9 cellular contexts compared by ENCODE assay signal in genomic region chr1:192476802-192477298, GRCh38.
DNase-seq lines count a peak whose midpoint lies in the region; ATAC-seq and TF ChIP-seq lines count a peak whose summit lies in the region.
"Had no signal": no experiment of that assay in that cellular context is flagged by ENCODE, and none has a peak within 500 bp of the region (broad histone marks: within the 10 kb centered on the region; RNA-seq: fewer than 3 reads in every experiment).

No MANE protein-coding gene starts in this region.

- 59 to 69% methylated on average over 12 of the region's 12 CpGs for WGBS in lung, 2 donors

- no peak overlapping the region for H3K4me2 ChIP-seq in MM.1S (ENCODE audit: low read depth, low read length)

- H3K36me3 Mint-ChIP-seq in activated CD8-positive, alpha-beta T cell treated with anti-CD3 and anti-CD28 coated beads for 36 hours (ENCODE audit: low read depth): no peaks in the 10 kb centered on the region
- no peaks in the 10 kb centered on the region for H3K36me3 Mint-ChIP-seq in activated CD8-positive, alpha-beta T cell treated with anti-CD3 and anti-CD28 coated beads, Interleukin-2, amount 10 ng/mL, durations not matched to agents 7 days and 5 days (ENCODE audit: low read depth)

- H2AFZ ChIP-seq in MM.1S (ENCODE audit: low read length): no peak overlapping the region

- no peak for TF ChIP-seq CTCF in activated CD8-positive, alpha-beta T cell treated with anti-CD3 and anti-CD28 coated beads for 36 hours (IDR thresholded peaks at IDR 0.05)
- no peak for TF ChIP-seq CTCF in lung (IDR thresholded peaks at IDR 0.05; ENCODE audit: control extremely low read depth, extremely low read depth)
- no peak for TF ChIP-seq CTCF in MM.1S (IDR thresholded peaks at IDR 0.05; ENCODE audit: low read length)

- H3K9ac ChIP-seq in MM.1S (ENCODE audit: low read length): no peak overlapping the region

- H3K27me3 ChIP-seq in lung (ENCODE audit: control insufficient read depth, insufficient read depth) (no peaks in the 10 kb centered on the region), MM.1S (replicated peaks; ENCODE audit: insufficient read depth, low read length) (no peaks in the 10 kb centered on the region)

- H3K36me3 ChIP-seq in lung (ENCODE audit: control insufficient read depth in 2 of 2, insufficient read depth in 2 of 2, low read length in 2 of 2) (no peaks in the 10 kb centered on the region), MM.1S (replicated peaks; ENCODE audit: insufficient read depth, low read length) (no peaks in the 10 kb centered on the region)

- POLR2A ChIA-PET in activated CD8-positive, alpha-beta T cell treated with anti-CD3 and anti-CD28 coated beads for 36 hours (lab: Charles Lee): no interaction called here
- POLR2A ChIA-PET in activated CD8-positive, alpha-beta T cell treated with anti-CD3 and anti-CD28 coated beads, Interleukin-2, amount 10 ng/mL, durations not matched to agents 7 days and 5 days (lab: Charles Lee): interaction anchor here (1.2 kb wide), 1 partner anchor 132 kb away, joined by 3 read pairs; no protein-coding TSS in a partner anchor

- no peaks in the 10 kb centered on the region for H4K20me1 ChIP-seq in MM.1S (ENCODE audit: insufficient read depth, low read length)

- peak; percentile 10 for DNase-seq in activated CD8-positive, alpha-beta T cell treated with anti-CD3 and anti-CD28 coated beads for 36 hours
- no peak for DNase-seq in activated CD8-positive, alpha-beta T cell treated with anti-CD3 and anti-CD28 coated beads, Interleukin-2, amount 10 ng/mL, durations not matched to agents 7 days and 5 days
- peak; percentile 54 for DNase-seq in RPMI7951 (ENCODE audit: low read depth)
- peak; percentile 39 for DNase-seq in lung (ENCODE audit: low spot score)
- no peak for DNase-seq in activated gamma-delta T cell (lab: John Stamatoyannopoulos, UW)
- no peak for DNase-seq in OCI-M2 (lab: John Stamatoyannopoulos, UW; ENCODE audit: unreplicated experiment)
- DNase-seq in MM.1S: no peak

- H3K4me3 ChIP-seq in lung (no peak overlapping the region), MM.1S (ENCODE audit: low read length) (no peak overlapping the region)
- H3K4me3 ChIP-seq: SK-N-MC had no signal

- H3K27ac Mint-ChIP-seq in activated CD8-positive, alpha-beta T cell treated with anti-CD3 and anti-CD28 coated beads for 36 hours: no peak overlapping the region
- no peak overlapping the region for H3K27ac Mint-ChIP-seq in activated CD8-positive, alpha-beta T cell treated with anti-CD3 and anti-CD28 coated beads, Interleukin-2, amount 10 ng/mL, durations not matched to agents 7 days and 5 days

- H3K4me3 Mint-ChIP-seq in activated CD8-positive, alpha-beta T cell treated with anti-CD3 and anti-CD28 coated beads for 36 hours: no peak overlapping the region
- H3K4me3 Mint-ChIP-seq in activated CD8-positive, alpha-beta T cell treated with anti-CD3 and anti-CD28 coated beads, Interleukin-2, amount 10 ng/mL, durations not matched to agents 7 days and 5 days: no peak overlapping the region

- H3K79me2 ChIP-seq in MM.1S (ENCODE audit: low read length): no peaks in the 10 kb centered on the region

- H3F3A ChIP-seq in MM.1S (ENCODE audit: insufficient read depth, low read length): peaks cover 3% of the 10 kb centered on the region; the same call in 1 of the 2 replicates

- H3K9me3 ChIP-seq in lung (ENCODE audit: control insufficient read depth in 2 of 2, insufficient read depth in 1 of 2, low read length in 1 of 2) (peaks cover 0 to 2% of the 10 kb centered on the region in 2 donors), MM.1S (replicated peaks; ENCODE audit: insufficient read depth, low read length) (no peaks in the 10 kb centered on the region)

- peak; percentile 37 for ATAC-seq in activated CD8-positive, alpha-beta T cell treated with anti-CD3 and anti-CD28 coated beads for 36 hours
- no peak for ATAC-seq in activated CD8-positive, alpha-beta T cell treated with anti-CD3 and anti-CD28 coated beads, Interleukin-2, amount 10 ng/mL, durations not matched to agents 7 days and 5 days
- ATAC-seq in HG02973 (IDR thresholded peaks at IDR 0.05; ENCODE audit: unreplicated experiment): peak; percentile 86
- peak; percentile 80 for ATAC-seq in lung (ENCODE audit: insufficient read depth, low FRiP score)

- no peaks in the 10 kb centered on the region for H3K4me1 Mint-ChIP-seq in activated CD8-positive, alpha-beta T cell treated with anti-CD3 and anti-CD28 coated beads for 36 hours (ENCODE audit: low read depth)
- no peaks in the 10 kb centered on the region for H3K4me1 Mint-ChIP-seq in activated CD8-positive, alpha-beta T cell treated with anti-CD3 and anti-CD28 coated beads, Interleukin-2, amount 10 ng/mL, durations not matched to agents 7 days and 5 days (ENCODE audit: low read depth)

- H3K27me3 Mint-ChIP-seq in activated CD8-positive, alpha-beta T cell treated with anti-CD3 and anti-CD28 coated beads for 36 hours: no peaks in the 10 kb centered on the region
- peaks cover 7% of the 10 kb centered on the region for H3K27me3 Mint-ChIP-seq in activated CD8-positive, alpha-beta T cell treated with anti-CD3 and anti-CD28 coated beads, Interleukin-2, amount 10 ng/mL, durations not matched to agents 7 days and 5 days (ENCODE audit: low read depth)

- H3K9me2 ChIP-seq in MM.1S (replicated peaks; ENCODE audit: insufficient read depth, low read length): no peaks in the 10 kb centered on the region

- no peaks in the 10 kb centered on the region for H3K9me3 Mint-ChIP-seq in activated CD8-positive, alpha-beta T cell treated with anti-CD3 and anti-CD28 coated beads for 36 hours
- no peaks in the 10 kb centered on the region for H3K9me3 Mint-ChIP-seq in activated CD8-positive, alpha-beta T cell treated with anti-CD3 and anti-CD28 coated beads, Interleukin-2, amount 10 ng/mL, durations not matched to agents 7 days and 5 days (ENCODE audit: insufficient read depth)

- H3K4me1 ChIP-seq in lung (ENCODE audit: control insufficient read depth in 2 of 2, insufficient read depth in 2 of 2, low read length in 2 of 2): no peaks in the 10 kb centered on the region
- H3K4me1 ChIP-seq in MM.1S (ENCODE audit: low read length): peaks cover 8% of the 10 kb centered on the region

- H3K27ac ChIP-seq in lung (ENCODE audit: low read depth in 1 of 2, low read length in 1 of 2) (no peak overlapping the region), MM.1S (ENCODE audit: low read length) (no peak overlapping the region)
- H3K27ac ChIP-seq: SK-N-MC had no signal

- CTCF ChIA-PET in activated CD8-positive, alpha-beta T cell treated with anti-CD3 and anti-CD28 coated beads for 36 hours (lab: Charles Lee): interaction anchor here (0.8 to 6.2 kb wide), 12 partner anchors 16 to 333 kb away, joined by 3 to 96 read pairs (median 6); no protein-coding TSS in a partner anchor
- CTCF ChIA-PET in activated CD8-positive, alpha-beta T cell treated with anti-CD3 and anti-CD28 coated beads, Interleukin-2, amount 10 ng/mL, durations not matched to agents 7 days and 5 days (lab: Charles Lee): interaction anchor here (0.8 to 6.2 kb wide), 11 partner anchors 16 to 331 kb away, joined by 3 to 120 read pairs (median 6); no protein-coding TSS in a partner anchor

- intact Hi-C loops in activated CD8-positive, alpha-beta T cell treated with anti-CD3 and anti-CD28 coated beads for 36 hours (cut with micrococcal nuclease): loop anchor here (1.0 to 5.0 kb wide), 2 partner anchors 105 to 132 kb away; no protein-coding TSS in a partner anchor

Comparison
In these comparisons a context has a peak if more than half of its experiments do, and no peak if none do; other contexts are left out.
1. DNase-seq: peak in activated CD8-positive, alpha-beta T cell treated with anti-CD3 and anti-CD28 coated beads for 36 hours (single experiment), RPMI7951 (single experiment) and lung (single experiment); none in activated CD8-positive, alpha-beta T cell treated with anti-CD3 and anti-CD28 coated beads, Interleukin-2, amount 10 ng/mL, durations not matched to agents 7 days and 5 days (single experiment), activated gamma-delta T cell (single experiment), OCI-M2 (single experiment) and MM.1S (single experiment).